1 cellular context compared by ENCODE assay signal in genomic region chr15:78507831-78508160, GRCh38.
TF ChIP-seq lines count a peak whose summit lies in the region.

No MANE protein-coding gene starts in this region.

TF ChIP-seq in HepG2, 621 proteins besides CTCF, POLR2A, EP300 and RAD21 (continued from another document):
- TF ChIP-seq MYPOP (CRISPR knock-in tag; IDR thresholded peaks at IDR 0.05) (0 out of 2 replicates have a peak, but pooled peaks have one; percentile 19), RARG (CRISPR knock-in tag; IDR thresholded peaks at IDR 0.05; ENCODE audit: low read depth) (no peak), ARID5B (CRISPR knock-in tag; IDR thresholded peaks at IDR 0.05) (no peak), ZNF562 (CRISPR knock-in tag; IDR thresholded peaks at IDR 0.05; ENCODE audit: borderline replicate concordance) (no peak), KDM3A (CRISPR knock-in tag; IDR thresholded peaks at IDR 0.05; ENCODE audit: low read depth) (no peak), ZNF264 (CRISPR knock-in tag; IDR thresholded peaks at IDR 0.05) (no peak)
